Comparison of ENCODE assay signal across 9 cellular contexts in the genomic region with DNA sequence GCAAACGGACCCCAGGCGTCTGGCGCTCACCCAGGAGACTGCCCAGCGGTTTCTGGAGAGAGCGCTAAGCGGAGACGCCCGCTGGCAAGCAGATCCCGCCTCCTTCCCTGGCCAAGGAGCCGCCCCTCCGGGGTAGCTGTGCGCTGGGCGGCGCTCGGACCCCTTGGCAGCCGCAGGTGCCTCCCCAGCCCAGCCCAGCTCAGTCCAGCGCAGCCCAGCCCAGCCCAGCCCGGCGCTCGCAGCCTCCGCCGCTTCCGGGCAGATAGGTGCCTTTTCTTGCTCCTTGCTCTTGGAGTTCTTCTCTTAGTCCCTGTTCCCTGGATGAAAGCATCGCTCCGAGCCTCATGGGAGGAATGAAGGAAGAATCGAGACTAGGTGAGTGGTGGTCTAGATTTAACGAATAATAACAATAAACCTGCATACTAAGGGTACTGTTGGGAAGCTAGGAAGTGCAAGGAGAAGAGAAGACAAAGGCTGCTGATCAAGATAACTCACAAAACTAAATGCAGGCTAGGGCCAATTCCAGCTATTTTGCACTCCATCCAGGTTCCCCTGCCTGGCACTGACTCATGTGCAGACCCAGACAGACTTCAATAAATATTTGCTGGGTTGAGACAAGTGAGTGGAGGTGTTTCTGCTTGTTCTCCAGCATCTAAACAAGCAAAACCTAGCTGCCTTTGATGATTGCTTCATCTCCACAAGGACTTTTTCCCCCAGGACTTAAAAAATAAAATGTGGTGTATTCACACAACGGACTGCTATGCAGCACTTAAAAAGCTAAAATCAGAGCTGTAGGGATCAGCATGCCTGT. TPM values are rescaled to one million over a fixed set of nuclear protein-coding genes. Genes with fewer than 3 reads are reported as not detected.
DNase-seq lines count a peak whose midpoint lies in the region; ATAC-seq and FAIRE-seq lines count a peak whose summit lies in the region.
"Had no signal": no experiment of that assay in that cellular context is flagged by ENCODE, and none has a peak within 500 bp of the region (broad histone marks: within the 10 kb centered on the region; RNA-seq: fewer than 3 reads in every experiment).

Gene STK32A, plus strand, starts transcription at position 202 of the 811 bp plus-strand sequence. CDS start 4,609 bp downstream, outside the sequence.

- peak within 1 kb of the TSS; percentile 35 for H2BK120ac ChIP-seq in neuronal stem cell (ENCODE audit: low read depth, low read length)

- no peaks in the 10 kb centered on the region for H3K36me3 ChIP-seq in neuronal stem cell (replicated peaks in 1 of 2; ENCODE audit: control insufficient read depth in 2 of 2, insufficient read depth in 2 of 2, low read length in 2 of 2)

- H3K27me3 ChIP-seq in neuronal stem cell (ENCODE audit: control insufficient read depth in 3 of 3, insufficient read depth in 3 of 3, low read depth in 1 of 3, low read length in 3 of 3) = peaks cover 0 to 51% (median 10%) of the 10 kb centered on the region in 3 experiments

- no peak within 1 kb of the TSS for H4K8ac ChIP-seq in neuronal stem cell (ENCODE audit: low read depth, low read length)

- H3K9me3 ChIP-seq in neuronal stem cell (replicated peaks in 1 of 2; ENCODE audit: control insufficient read depth in 2 of 2, insufficient read depth in 1 of 2, low read depth in 1 of 2, low read length in 2 of 2) = no peaks in the 10 kb centered on the region

- peak within 1 kb of the TSS; percentile 98 for H2AFZ ChIP-seq in neuronal stem cell (ENCODE audit: low read length)

- no peaks in the 10 kb centered on the region for H3K79me1 ChIP-seq in neuronal stem cell (ENCODE audit: low read depth, low read length)

- no peak within 1 kb of the TSS for H3K23ac ChIP-seq in neuronal stem cell (ENCODE audit: low read depth, low read length, poor library complexity)

- no peak within 1 kb of the TSS for H3K14ac ChIP-seq in neuronal stem cell (ENCODE audit: low read length)

- ATAC-seq in Right ventricle myocardium inferior = peak; percentile 87
- ATAC-seq in HG02938 (IDR thresholded peaks at IDR 0.05; ENCODE audit: unreplicated experiment) = no peak

- intact Hi-C loops in Right ventricle myocardium inferior (cut with DNase I) (no loop called here), cardiac septum (cut with DNase I) (no loop called here)

- no peak for FAIRE-seq in frontal cortex (lab: Jason Lieb, UNC)
- FAIRE-seq: TTC549 had no signal

- peak within 1 kb of the TSS; percentile 52 for H2BK15ac ChIP-seq in neuronal stem cell (ENCODE audit: low read length)

- DNase-seq in Right ventricle myocardium inferior (ENCODE audit: missing footprints) (peak; percentile 69), cardiac septum (ENCODE audit: low spot score) (no peak), SW 1271 (lab: John Stamatoyannopoulos, UW) (peak; percentile 17 to 59), frontal cortex (ENCODE audit: low spot score in 2 of 2) (peak; percentile 30 to 52), neuronal stem cell (ENCODE audit: low spot score) (peak; percentile 70), OCI-M1 (lab: John Stamatoyannopoulos, UW) (no peak), HT-29 (ENCODE audit: low spot score) (no peak)

- no peak within 1 kb of the TSS for H2BK12ac ChIP-seq in neuronal stem cell (ENCODE audit: low read length)

- peak within 1 kb of the TSS; percentile 99 for H3K18ac ChIP-seq in neuronal stem cell (ENCODE audit: low read length)

- H2BK5ac ChIP-seq in neuronal stem cell (ENCODE audit: low read length) = peak within 1 kb of the TSS; percentile 58

- peak within 1 kb of the TSS; percentile 39 for H3K9ac ChIP-seq in neuronal stem cell (ENCODE audit: low read depth, low read length, poor library complexity)

- no peak within 1 kb of the TSS for H2AK5ac ChIP-seq in neuronal stem cell (ENCODE audit: low read depth, low read length)

- H3K4ac ChIP-seq in neuronal stem cell (ENCODE audit: low read length) = no peak within 1 kb of the TSS

- peaks cover 0 to 2% of the 10 kb centered on the region in 2 donors for H3K4me1 ChIP-seq in neuronal stem cell (ENCODE audit: control insufficient read depth in 2 of 2, insufficient read depth in 1 of 2, low read depth in 1 of 2, low read length in 2 of 2)

- no CpG with 5 or more reads among the region's 28 CpGs for WGBS in neuronal stem cell (ENCODE audit: extremely low coverage in 2 of 2, insufficient read length in 2 of 2, insufficient replicate concordance in 1 of 2), 2 donors

- H3K27ac ChIP-seq in neuronal stem cell (replicated peaks; ENCODE audit: low read length) = no peak within 1 kb of the TSS

- H4K91ac ChIP-seq in neuronal stem cell (ENCODE audit: low read depth, low read length, poor library complexity) = no peak within 1 kb of the TSS

- H3K4me3 ChIP-seq in neuronal stem cell (ENCODE audit: low read length in 2 of 2) = peak within 1 kb of the TSS; percentile 49 to 88

- peak within 1 kb of the TSS; percentile 90 for H3K4me2 ChIP-seq in neuronal stem cell (ENCODE audit: insufficient read depth, low read length, poor library complexity, severe bottlenecking)

RNA-seq across cellular contexts. Expression of gene STK32A, which starts in this region (rescaled TPM):
- total RNA-seq in Right ventricle myocardium inferior (1.1 TPM), cardiac septum (0.92 TPM), frontal cortex (4.1 TPM)
- polyA plus RNA-seq in neuronal stem cell (2013, experiment 1 of 2) = 1.8 TPM
- 1.9 TPM for polyA plus RNA-seq in neuronal stem cell (2013, experiment 2 of 2)
- not detected in 2 replicates for total RNA-seq in HT-29 (2014; rRNA removed; shearing (Covaris generic))

Comparison
In these comparisons a context has a peak if more than half of its experiments do, and no peak if none do; other contexts are left out.
1. DNase-seq: peak in Right ventricle myocardium inferior (single experiment), SW 1271 (2 of 2), frontal cortex (2 of 2) and neuronal stem cell (single experiment); none in cardiac septum (single experiment), OCI-M1 (single experiment) and HT-29 (single experiment).